Comparison of ENCODE assay signal across 35 cellular contexts in the genomic region with DNA sequence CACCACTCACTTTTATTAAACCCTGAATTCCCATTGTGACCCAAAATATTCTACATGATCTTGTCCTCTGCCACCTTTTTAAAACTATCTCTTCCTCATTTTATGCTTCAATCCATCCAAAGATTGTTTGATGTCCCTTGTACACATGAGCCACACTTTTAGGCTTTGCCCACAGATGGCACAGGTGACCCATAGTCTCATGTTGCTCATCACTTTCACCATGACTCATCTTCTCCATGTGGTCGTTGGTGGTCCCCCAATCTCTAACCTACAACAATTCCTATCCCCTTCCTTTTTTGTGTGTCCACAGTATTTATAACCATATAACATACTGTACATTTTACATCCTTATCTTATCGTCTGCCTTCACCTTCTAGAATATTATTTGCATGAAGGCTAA.
DNase-seq lines count a peak whose midpoint lies in the region; ATAC-seq, FAIRE-seq and TF ChIP-seq lines count a peak whose summit lies in the region.
"Had no signal": no experiment of that assay in that cellular context is flagged by ENCODE, and none has a peak within 500 bp of the region (broad histone marks: within the 10 kb centered on the region; RNA-seq: fewer than 3 reads in every experiment).

No MANE protein-coding gene starts in this region.

- ATAC-seq in GM18909 (IDR thresholded peaks at IDR 0.05; ENCODE audit: poor library complexity, unreplicated experiment) (peak; percentile 51), GM21825 (IDR thresholded peaks at IDR 0.05; ENCODE audit: unreplicated experiment) (peak; percentile 36), HG03432 (IDR thresholded peaks at IDR 0.05; ENCODE audit: unreplicated experiment) (peak; percentile 47), pancreas (no peak)
- no peak for ATAC-seq in stimulated activated memory B cell treated with anti-CD40 and anti-IgM and Interleukin-4, amounts not matched to agents 10 μg/mL and 1 μg/mL and 100 μg/mL, for 72 hours
- ATAC-seq: CD8-positive, alpha-beta T cell; left lobe of liver had no signal

- no peaks in the 10 kb centered on the region for H3K9me3 ChIP-seq in pancreas
- H3K9me3 ChIP-seq: colonic mucosa, neutrophil, prostate gland, tibial artery had no signal

- no peaks in the 10 kb centered on the region for H3K27me3 ChIP-seq in pancreas
- H3K27me3 ChIP-seq: cardiac muscle cell, colonic mucosa, neutrophil, stomach, tibial artery had no signal

- no peaks in the 10 kb centered on the region for H3K27me3 Mint-ChIP-seq in stimulated activated memory B cell treated with anti-CD40 and anti-IgM and Interleukin-4, amounts not matched to agents 10 μg/mL and 1 μg/mL and 100 μg/mL, for 72 hours
- H3K27me3 Mint-ChIP-seq in CD14-positive monocyte (ENCODE audit: low read depth in 3 of 3): no peaks in the 10 kb centered on the region
- H3K27me3 Mint-ChIP-seq in nephron progenitor cell (ENCODE audit: low read depth, poor library complexity): no peaks in the 10 kb centered on the region
- H3K27me3 Mint-ChIP-seq: activated CD4-positive, alpha-beta memory T cell treated with anti-CD3 and anti-CD28 coated beads for 36 hours; activated naive CD8-positive, alpha-beta T cell had no signal

- 61 to 66% methylated on average over 2 of the region's 2 CpGs for WGBS in pancreas, 2 donors

- no peaks in the 10 kb centered on the region for H3K36me3 ChIP-seq in pancreas
- H3K36me3 ChIP-seq: cardiac muscle cell, colonic mucosa, neutrophil, prostate gland, stomach, tibial artery had no signal

- H3K9me3 Mint-ChIP-seq in stimulated activated memory B cell treated with anti-CD40 and anti-IgM and Interleukin-4, amounts not matched to agents 10 μg/mL and 1 μg/mL and 100 μg/mL, for 72 hours: peaks cover 6% of the 10 kb centered on the region
- H3K9me3 Mint-ChIP-seq in CD14-positive monocyte: peaks cover 0 to 3% (median 3%) of the 10 kb centered on the region in 7 donors
- H3K9me3 Mint-ChIP-seq in nephron progenitor cell: peaks cover 10% of the 10 kb centered on the region

- no peak overlapping the region for H3K4me3 Mint-ChIP-seq in stimulated activated memory B cell treated with anti-CD40 and anti-IgM and Interleukin-4, amounts not matched to agents 10 μg/mL and 1 μg/mL and 100 μg/mL, for 72 hours
- no peak overlapping the region for H3K4me3 Mint-ChIP-seq in CD14-positive monocyte
- H3K4me3 Mint-ChIP-seq in nephron progenitor cell: no peak overlapping the region
- H3K4me3 Mint-ChIP-seq: activated CD4-positive, alpha-beta memory T cell treated with anti-CD3 and anti-CD28 coated beads for 36 hours; activated naive CD8-positive, alpha-beta T cell; CD8-positive, alpha-beta T cell had no signal

- no peak overlapping the region for H3K4me3 ChIP-seq in pancreas
- H3K4me3 ChIP-seq: cardiac muscle cell, colonic mucosa, prostate gland, stomach, tibial artery had no signal

- intact Hi-C loops in CD14-positive monocyte (cut with micrococcal nuclease): no loop called here
- intact Hi-C loops in pancreas (cut with DNase I): no loop called here

- no peak overlapping the region for H3K27ac ChIP-seq in pancreas
- H3K27ac ChIP-seq: cardiac muscle cell, colonic mucosa, epithelial cell of prostate, neutrophil, prostate gland, stomach, tibial artery had no signal

- peaks cover 27% of the 10 kb centered on the region for H3K4me1 Mint-ChIP-seq in stimulated activated memory B cell treated with anti-CD40 and anti-IgM and Interleukin-4, amounts not matched to agents 10 μg/mL and 1 μg/mL and 100 μg/mL, for 72 hours
- H3K4me1 Mint-ChIP-seq in CD14-positive monocyte: no peaks in the 10 kb centered on the region
- H3K4me1 Mint-ChIP-seq in nephron progenitor cell: no peaks in the 10 kb centered on the region

- H3K36me3 Mint-ChIP-seq in stimulated activated memory B cell treated with anti-CD40 and anti-IgM and Interleukin-4, amounts not matched to agents 10 μg/mL and 1 μg/mL and 100 μg/mL, for 72 hours: no peaks in the 10 kb centered on the region
- no peaks in the 10 kb centered on the region for H3K36me3 Mint-ChIP-seq in CD14-positive monocyte
- no peaks in the 10 kb centered on the region for H3K36me3 Mint-ChIP-seq in nephron progenitor cell (ENCODE audit: low read depth)
- H3K36me3 Mint-ChIP-seq: activated CD4-positive, alpha-beta memory T cell treated with anti-CD3 and anti-CD28 coated beads for 36 hours; activated naive CD8-positive, alpha-beta T cell; CD8-positive, alpha-beta T cell had no signal

- TF ChIP-seq CTCF in CD14-positive monocyte (IDR thresholded peaks at IDR 0.05): no peak
- TF ChIP-seq CTCF in pancreas (IDR thresholded peaks at IDR 0.05): no peak
- TF ChIP-seq CTCF in nephron progenitor cell (IDR thresholded peaks at IDR 0.05): no peak

- peaks cover 0 to 10% (median 6%) of the 10 kb centered on the region in 3 donors for H3K4me1 ChIP-seq in pancreas
- H3K4me1 ChIP-seq: colonic mucosa, prostate gland, stomach, tibial artery had no signal

- FAIRE-seq in pancreas (lab: Jason Lieb, UNC): no peak
- FAIRE-seq: RCC 7860, TTC549 had no signal

- DNase-seq in activated T-cell treated with anti-CD3 and anti-CD28 coated beads, Interleukin-2, amount 50 U/mL, for 1 hour: no peak
- DNase-seq in CD14-positive monocyte (ENCODE audit: low spot score) (no peak), pancreas (no peak), nephron progenitor cell (no peak)
- DNase-seq: activated CD4-positive, alpha-beta memory T cell treated with anti-CD3 and anti-CD28 coated beads for 36 hours; activated CD4-positive, CD25-positive, alpha-beta regulatory T cell treated with anti-CD3 and anti-CD28 coated beads, Interleukin-2, amount 50 U/mL, for 72 hours; anterior cingulate cortex; CD8-positive, alpha-beta T cell; colonic mucosa; effector CD8-positive, alpha-beta T cell; H7; IMR-90; mesendoderm; NCI-H1048; NCI-H187; NCI-H2171; NCI-H524; NK-92 treated with Interleukin-12 subunit alpha and Interleukin-12 subunit beta, amount 100 ng/mL, for 24 hours; stimulated activated CD4-positive, alpha-beta T cell treated with anti-CD3 and anti-CD28 coated beads, Interleukin-15, amount 100 ng/mL, for 24 hours; stomach; T-helper 1 cell; tibial artery had no signal

- H3K27ac Mint-ChIP-seq in stimulated activated memory B cell treated with anti-CD40 and anti-IgM and Interleukin-4, amounts not matched to agents 10 μg/mL and 1 μg/mL and 100 μg/mL, for 72 hours: peak overlapping the region; percentile 65
- H3K27ac Mint-ChIP-seq in CD14-positive monocyte: no peak overlapping the region
- H3K27ac Mint-ChIP-seq in nephron progenitor cell: no peak overlapping the region
- H3K27ac Mint-ChIP-seq: activated CD4-positive, alpha-beta memory T cell treated with anti-CD3 and anti-CD28 coated beads for 36 hours; activated naive CD8-positive, alpha-beta T cell; activated T-helper 2 cell treated with anti-CD3 and anti-CD28 coated beads, Interferon-gamma antibody, Interleukin-2, Interleukin-4, amounts not matched to agents 10 μg/mL and 5 μg/mL and 100 μg/mL, durations not matched to agents 14 hours and 24 hours and 36 hours; CD8-positive, alpha-beta T cell had no signal

Comparison
In these comparisons a context has a peak if more than half of its experiments do, and no peak if none do; other contexts are left out.
1. ATAC-seq: peak in GM18909 (single experiment), GM21825 (single experiment) and HG03432 (single experiment); none in stimulated activated memory B cell treated with anti-CD40 and anti-IgM and Interleukin-4, amounts not matched to agents 10 μg/mL and 1 μg/mL and 100 μg/mL, for 72 hours (single experiment) and pancreas (0 of 4).